In genomic region chr1:156193488-156194299, GRCh38 we compare ENCODE assay signal across 8 cellular contexts. TPM values are rescaled to one million over a fixed set of nuclear protein-coding genes. Genes with fewer than 3 reads are reported as not detected.
DNase-seq lines count a peak whose midpoint lies in the region; ATAC-seq and TF ChIP-seq lines count a peak whose summit lies in the region.

A gene with protein sequence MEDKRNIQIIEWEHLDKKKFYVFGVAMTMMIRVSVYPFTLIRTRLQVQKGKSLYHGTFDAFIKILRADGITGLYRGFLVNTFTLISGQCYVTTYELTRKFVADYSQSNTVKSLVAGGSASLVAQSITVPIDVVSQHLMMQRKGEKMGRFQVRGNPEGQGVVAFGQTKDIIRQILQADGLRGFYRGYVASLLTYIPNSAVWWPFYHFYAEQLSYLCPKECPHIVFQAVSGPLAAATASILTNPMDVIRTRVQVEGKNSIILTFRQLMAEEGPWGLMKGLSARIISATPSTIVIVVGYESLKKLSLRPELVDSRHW (plus strand): TSS chr1:156194104. CDS start chr1:156199848, 5,744 bp downstream.

- DNase-seq in GM13977 (ENCODE audit: low spot score) (peak; percentile 91), NCI-H1694 (lab: John Stamatoyannopoulos, UW) (peak; percentile 100), amniotic stem cell (lab: John Stamatoyannopoulos, UW) (peak; percentile 99), heart right ventricle (peak; percentile 93 to 97), posterior cingulate gyrus (peak; percentile 95 to 99 (median 96)), upper lobe of left lung (peak; percentile 81 to 95)

- H3K27ac ChIP-seq in heart right ventricle (peak within 1 kb of the TSS; percentile 62 to 93 (median 86)), upper lobe of left lung (peak within 1 kb of the TSS; percentile 78 to 91 (median 87))

- peak in 3 of 4 donors; percentile 52 to 80 (median 59) for TF ChIP-seq POLR2A in upper lobe of left lung (IDR thresholded peaks at IDR 0.05)

- TF ChIP-seq EP300 in upper lobe of left lung (IDR thresholded peaks at IDR 0.05) = peak in 1 of 4 donors; percentile 71

- peaks cover 3% of the 10 kb centered on the region for H3K9me3 Mint-ChIP-seq in T-helper 1 cell treated with Interleukin-12 subunit alpha and Interleukin-12 subunit beta and Interleukin-4 antibody, amounts not matched to agents 30 μg/mL and 1 μg/mL, for 36 hours

- H3K4me3 Mint-ChIP-seq in T-helper 1 cell treated with Interleukin-12 subunit alpha and Interleukin-12 subunit beta and Interleukin-4 antibody, amounts not matched to agents 30 μg/mL and 1 μg/mL, for 36 hours = peak within 1 kb of the TSS; percentile 98

- H3K4me1 Mint-ChIP-seq in T-helper 1 cell treated with Interleukin-12 subunit alpha and Interleukin-12 subunit beta and Interleukin-4 antibody, amounts not matched to agents 30 μg/mL and 1 μg/mL, for 36 hours (ENCODE audit: low read depth) = peaks cover 49% of the 10 kb centered on the region

- H3K27me3 ChIP-seq in heart right ventricle (no peaks in the 10 kb centered on the region), upper lobe of left lung (no peaks in the 10 kb centered on the region)

- in situ Hi-C loops in GM13977 (cut with MboI; ENCODE audit: low pct_unique_long_range_greater_than_20kb, low sequenced_read_pairs, unreplicated experiment) = no loop called here

- H3K4me3 ChIP-seq in heart right ventricle (peak within 1 kb of the TSS; percentile 69 to 98 (median 89)), upper lobe of left lung (peak within 1 kb of the TSS; percentile 76 to 91 (median 84))

- WGBS in heart right ventricle, 2 donors = 2 to 3% methylated on average over 59 of the region's 59 CpGs
- 3 to 8% methylated on average over 33 to 59 of the region's 59 CpGs for WGBS in upper lobe of left lung, 2 donors

- intact Hi-C loops in heart right ventricle (cut with DNase I) = loop anchor here in 1 of 10 donors (5.0 kb wide), 1 partner anchor 36 kb away; no protein-coding TSS in a partner anchor
- intact Hi-C loops in posterior cingulate gyrus (cut with DNase I) = loop anchor here (2.0 to 5.0 kb wide), 2 partner anchors 19 to 46 kb away; partner anchors contain the start of gene PMF1

- ATAC-seq in HG02884 (IDR thresholded peaks at IDR 0.05; ENCODE audit: unreplicated experiment) (peak; percentile 93), heart right ventricle (peak; percentile 98 to 100 (median 100)), upper lobe of left lung (ENCODE audit: low FRiP score in 2 of 2) (peak; percentile 99)

- H3K27ac Mint-ChIP-seq in T-helper 1 cell treated with Interleukin-12 subunit alpha and Interleukin-12 subunit beta and Interleukin-4 antibody, amounts not matched to agents 30 μg/mL and 1 μg/mL, for 36 hours = peak within 1 kb of the TSS; percentile 96

- peak; percentile 31 for TF ChIP-seq CTCF in GM13977 (IDR thresholded peaks at IDR 0.05; ENCODE audit: extremely low read depth, insufficient read depth, missing control alignments)
- peak; percentile 22 to 80 (median 72) for TF ChIP-seq CTCF in heart right ventricle (IDR thresholded peaks at IDR 0.05)
- peak in 5 of 6 experiments; percentile 42 to 74 (median 67) for TF ChIP-seq CTCF in upper lobe of left lung (IDR thresholded peaks at IDR 0.05)

- H3K36me3 ChIP-seq in heart right ventricle (peaks cover 0 to 24% (median 0%) of the 10 kb centered on the region in 9 donors), upper lobe of left lung (peaks cover 0 to 12% (median 6%) of the 10 kb centered on the region in 4 donors)

- peaks cover 0 to 47% (median 40%) of the 10 kb centered on the region in 9 donors for H3K4me1 ChIP-seq in heart right ventricle
- H3K4me1 ChIP-seq in upper lobe of left lung = peaks cover 16 to 47% (median 18%) of the 10 kb centered on the region in 4 donors

- no peaks in the 10 kb centered on the region for H3K27me3 Mint-ChIP-seq in T-helper 1 cell treated with Interleukin-12 subunit alpha and Interleukin-12 subunit beta and Interleukin-4 antibody, amounts not matched to agents 30 μg/mL and 1 μg/mL, for 36 hours (ENCODE audit: low read depth)

- H3K9me3 ChIP-seq in heart right ventricle (no peaks in the 10 kb centered on the region), upper lobe of left lung (no peaks in the 10 kb centered on the region)

- H3K36me3 Mint-ChIP-seq in T-helper 1 cell treated with Interleukin-12 subunit alpha and Interleukin-12 subunit beta and Interleukin-4 antibody, amounts not matched to agents 30 μg/mL and 1 μg/mL, for 36 hours (ENCODE audit: low read depth) = peaks cover 28% of the 10 kb centered on the region

RNA-seq across cellular contexts. Expression of the gene that starts here (rescaled TPM):
- 10 to 100 TPM; 15.4 to 26.0 (median 20.1) TPM for total RNA-seq in heart right ventricle
- 10 to 100 TPM in 1 of 2 donors, 1 to 10 TPM in 1; 7.0 to 15.8 TPM for polyA plus RNA-seq in heart right ventricle
- total RNA-seq in upper lobe of left lung = 10 to 100 TPM; 11.0 to 27.4 (median 21.1) TPM

Comparison
In these comparisons a context has a peak if more than half of its experiments do, and no peak if none do; other contexts are left out.
1. Peak in every context shown above with its lines: DNase-seq, ATAC-seq, H3K4me3 ChIP-seq and H3K27ac ChIP-seq.